1 cellular context compared by ENCODE assay signal in the genomic region with DNA sequence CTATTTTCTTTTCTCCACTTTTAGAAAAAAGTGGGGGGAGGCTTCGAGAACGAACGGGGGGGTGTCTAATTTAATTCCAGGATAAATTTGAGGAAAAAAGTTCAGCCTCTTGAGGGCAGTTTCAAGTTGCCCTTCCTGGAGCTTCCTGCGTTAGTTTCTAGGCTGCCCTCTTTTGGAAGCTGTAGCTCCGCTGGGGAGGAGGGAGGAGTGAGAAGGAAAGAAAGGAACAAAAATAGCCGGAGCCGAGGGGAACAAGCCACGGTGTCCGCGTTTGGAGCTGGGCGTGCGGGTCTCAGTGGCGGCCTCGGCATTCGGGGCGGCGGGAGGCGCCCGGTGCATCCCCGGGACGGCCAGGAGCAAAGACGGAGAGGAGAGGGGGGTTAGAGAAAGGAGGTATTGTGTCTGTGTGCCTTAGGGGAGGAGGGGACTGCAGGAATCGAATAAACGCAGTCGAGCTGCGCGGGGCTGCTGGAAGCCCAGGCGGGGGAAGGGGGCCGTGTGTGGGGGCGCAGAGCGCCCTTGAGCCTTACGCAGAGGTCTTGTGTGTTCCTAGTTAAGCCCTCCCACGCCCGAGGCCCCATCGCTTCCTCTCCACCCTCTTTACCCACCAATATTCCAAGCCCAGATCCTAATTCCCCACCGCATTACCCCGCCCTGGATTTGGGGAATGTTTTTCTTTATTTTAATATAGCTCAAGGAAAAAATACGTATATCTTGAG.
TF ChIP-seq lines count a peak whose summit lies in the region.

No MANE protein-coding gene starts in this region.

TF ChIP-seq in K562, 482 proteins besides CTCF, POLR2A, EP300 and RAD21 (continued from another document and continues in another):
- TF ChIP-seq, protein P1, sequence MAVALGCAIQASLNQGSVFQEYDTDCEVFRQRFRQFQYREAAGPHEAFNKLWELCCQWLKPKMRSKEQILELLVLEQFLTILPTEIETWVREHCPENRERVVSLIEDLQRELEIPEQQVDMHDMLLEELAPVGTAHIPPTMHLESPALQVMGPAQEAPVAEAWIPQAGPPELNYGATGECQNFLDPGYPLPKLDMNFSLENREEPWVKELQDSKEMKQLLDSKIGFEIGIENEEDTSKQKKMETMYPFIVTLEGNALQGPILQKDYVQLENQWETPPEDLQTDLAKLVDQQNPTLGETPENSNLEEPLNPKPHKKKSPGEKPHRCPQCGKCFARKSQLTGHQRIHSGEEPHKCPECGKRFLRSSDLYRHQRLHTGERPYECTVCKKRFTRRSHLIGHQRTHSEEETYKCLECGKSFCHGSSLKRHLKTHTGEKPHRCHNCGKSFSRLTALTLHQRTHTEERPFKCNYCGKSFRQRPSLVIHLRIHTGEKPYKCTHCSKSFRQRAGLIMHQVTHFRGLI (CRISPR knock-in tag; IDR thresholded peaks at IDR 0.05): no peak
- TF ChIP-seq KLF16 (IDR thresholded peaks at IDR 0.05) (0 out of 2 replicates have a peak, but pooled peaks have one; percentile 22), JUN (IDR thresholded peaks at IDR 0.05; ENCODE audit: borderline replicate concordance, low read depth, low read length) (peak; percentile 2; the same call in 1 of the 2 replicates), JUN (CRISPR knock-in tag; IDR thresholded peaks at IDR 0.05; ENCODE audit: borderline replicate concordance) (no peak), FOXM1 (IDR thresholded peaks at IDR 0.05; ENCODE audit: low read depth) (peak; percentile 63; the same call in 1 of the 2 replicates), FOXM1 (CRISPR knock-in tag; IDR thresholded peaks at IDR 0.05; ENCODE audit: low read depth) (no peak), ZNF12 (CRISPR knock-in tag; IDR thresholded peaks at IDR 0.05) (no peak), CREBBP (IDR thresholded peaks at IDR 0.05; ENCODE audit: low read depth, low read length) (no peak), HMG20A (CRISPR knock-in tag; conservative IDR thresholded peaks at IDR 0.05) (no peak), SRF (CRISPR knock-in tag; IDR thresholded peaks at IDR 0.05) (0 out of 4 replicates have a peak, but pooled peaks of 1 of the 2 experiments have one; percentile 33), CBX2 (IDR thresholded peaks at IDR 0.05; ENCODE audit: insufficient read depth, low read length, poor library complexity, severe bottlenecking) (no peak), SREBF1 (IDR thresholded peaks at IDR 0.05; ENCODE audit: borderline replicate concordance, low read depth, low read length) (no peak), ZNF212 (CRISPR knock-in tag; IDR thresholded peaks at IDR 0.05) (no peak), ADNP (tag; IDR thresholded peaks at IDR 0.05) (no peak), CCAR2 (IDR thresholded peaks at IDR 0.05; ENCODE audit: low read depth, low read length) (no peak), ZNF57 (CRISPR knock-in tag; IDR thresholded peaks at IDR 0.05) (no peak), ETS2 (tag; IDR thresholded peaks at IDR 0.05; ENCODE audit: borderline replicate concordance, poor library complexity, severe bottlenecking) (no peak), ZBTB17 (CRISPR knock-in tag; IDR thresholded peaks at IDR 0.05) (no peak), ARID1B (IDR thresholded peaks at IDR 0.05) (peak; percentile 63), DIDO1 (tag; IDR thresholded peaks at IDR 0.05; ENCODE audit: low read depth) (no peak), ILF3 (IDR thresholded peaks at IDR 0.05; ENCODE audit: borderline replicate concordance) (no peak), BRF1 (IDR thresholded peaks at IDR 0.05; ENCODE audit: borderline replicate concordance, extremely low read depth, insufficient read length) (no peak), ZNF121 (CRISPR knock-in tag; conservative IDR thresholded peaks at IDR 0.05) (no peak), SMARCA4 (IDR thresholded peaks at IDR 0.05) (0 out of 2 replicates have a peak, but pooled peaks have one; percentile 50), STAG1 (CRISPR knock-in tag; IDR thresholded peaks at IDR 0.05; ENCODE audit: borderline replicate concordance) (no peak), NCOR1 (IDR thresholded peaks at IDR 0.05) (no peak), BRD9 (IDR thresholded peaks at IDR 0.05; ENCODE audit: low read depth, partially characterized antibody) (peak; percentile 75), ZNF79 (CRISPR knock-in tag; IDR thresholded peaks at IDR 0.05; ENCODE audit: low read depth) (no peak), YY1 (IDR thresholded peaks at IDR 0.05; ENCODE audit: borderline replicate concordance in 1 of 3, control insufficient read depth in 1 of 3, extremely low read depth in 1 of 3, insufficient read depth in 3 of 3, insufficient read length in 1 of 3, insufficient replicate concordance in 2 of 3, low read depth in 1 of 3, low read length in 2 of 3) (peak in 2 of 3 experiments; percentile 19 to 42), RBBP5 (IDR thresholded peaks at IDR 0.05; ENCODE audit: borderline replicate concordance, insufficient read depth, low read length, poor library complexity, severe bottlenecking) (peak; percentile 54), MTA1 (IDR thresholded peaks at IDR 0.05; ENCODE audit: borderline replicate concordance) (no peak), PHB (CRISPR knock-in tag; IDR thresholded peaks at IDR 0.05) (no peak), NCOA2 (IDR thresholded peaks at IDR 0.05; ENCODE audit: partially characterized antibody in 2 of 2) (no peak), CBFA2T2 (conservative IDR thresholded peaks at IDR 0.05) (no peak), JUNB (CRISPR knock-in tag; conservative IDR thresholded peaks at IDR 0.05) (no peak), IFI16 (CRISPR knock-in tag; IDR thresholded peaks at IDR 0.05) (no peak), NRF1 (conservative IDR thresholded peaks at IDR 0.05 in 1 of 2, IDR thresholded peaks at IDR 0.05 in 1 of 2) (peak; percentile 77 to 81), ATF1 (CRISPR knock-in tag; IDR thresholded peaks at IDR 0.05) (no peak), ATF1 (tag; IDR thresholded peaks at IDR 0.05) (0 out of 2 replicates have a peak, but pooled peaks have one; percentile 3), CBX1 (IDR thresholded peaks at IDR 0.05; ENCODE audit: low read depth) (no peak; the same call in 1 of the 2 replicates), ZNF197 (CRISPR knock-in tag; IDR thresholded peaks at IDR 0.05; ENCODE audit: low read depth) (no peak; the same call in 1 of the 2 replicates), ERF (CRISPR knock-in tag; IDR thresholded peaks at IDR 0.05) (peak; percentile 70; the same call in 1 of the 2 replicates), SAFB2 (IDR thresholded peaks at IDR 0.05; ENCODE audit: borderline replicate concordance, low read depth, low read length, severe bottlenecking) (no peak), MCM3 (IDR thresholded peaks at IDR 0.05) (no peak), MYNN (IDR thresholded peaks at IDR 0.05) (0 out of 2 replicates have a peak, but pooled peaks have one; percentile 2), MYNN (CRISPR knock-in tag; IDR thresholded peaks at IDR 0.05) (no peak), ESRRA (IDR thresholded peaks at IDR 0.05; ENCODE audit: borderline replicate concordance, low read depth) (peak; percentile 75), CBX8 (IDR thresholded peaks at IDR 0.05; ENCODE audit: borderline replicate concordance, extremely low read depth, low read depth, low read length, poor library complexity, severe bottlenecking) (no peak), ELF2 (CRISPR knock-in tag; IDR thresholded peaks at IDR 0.05) (no peak)
- TF ChIP-seq, protein P2, sequence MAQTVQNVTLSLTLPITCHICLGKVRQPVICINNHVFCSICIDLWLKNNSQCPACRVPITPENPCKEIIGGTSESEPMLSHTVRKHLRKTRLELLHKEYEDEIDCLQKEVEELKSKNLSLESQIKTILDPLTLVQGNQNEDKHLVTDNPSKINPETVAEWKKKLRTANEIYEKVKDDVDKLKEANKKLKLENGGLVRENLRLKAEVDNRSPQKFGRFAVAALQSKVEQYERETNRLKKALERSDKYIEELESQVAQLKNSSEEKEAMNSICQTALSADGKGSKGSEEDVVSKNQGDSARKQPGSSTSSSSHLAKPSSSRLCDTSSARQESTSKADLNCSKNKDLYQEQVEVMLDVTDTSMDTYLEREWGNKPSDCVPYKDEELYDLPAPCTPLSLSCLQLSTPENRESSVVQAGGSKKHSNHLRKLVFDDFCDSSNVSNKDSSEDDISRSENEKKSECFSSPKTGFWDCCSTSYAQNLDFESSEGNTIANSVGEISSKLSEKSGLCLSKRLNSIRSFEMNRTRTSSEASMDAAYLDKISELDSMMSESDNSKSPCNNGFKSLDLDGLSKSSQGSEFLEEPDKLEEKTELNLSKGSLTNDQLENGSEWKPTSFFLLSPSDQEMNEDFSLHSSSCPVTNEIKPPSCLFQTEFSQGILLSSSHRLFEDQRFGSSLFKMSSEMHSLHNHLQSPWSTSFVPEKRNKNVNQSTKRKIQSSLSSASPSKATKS (CRISPR knock-in tag; IDR thresholded peaks at IDR 0.05): no peak
- TF ChIP-seq, protein P3, sequence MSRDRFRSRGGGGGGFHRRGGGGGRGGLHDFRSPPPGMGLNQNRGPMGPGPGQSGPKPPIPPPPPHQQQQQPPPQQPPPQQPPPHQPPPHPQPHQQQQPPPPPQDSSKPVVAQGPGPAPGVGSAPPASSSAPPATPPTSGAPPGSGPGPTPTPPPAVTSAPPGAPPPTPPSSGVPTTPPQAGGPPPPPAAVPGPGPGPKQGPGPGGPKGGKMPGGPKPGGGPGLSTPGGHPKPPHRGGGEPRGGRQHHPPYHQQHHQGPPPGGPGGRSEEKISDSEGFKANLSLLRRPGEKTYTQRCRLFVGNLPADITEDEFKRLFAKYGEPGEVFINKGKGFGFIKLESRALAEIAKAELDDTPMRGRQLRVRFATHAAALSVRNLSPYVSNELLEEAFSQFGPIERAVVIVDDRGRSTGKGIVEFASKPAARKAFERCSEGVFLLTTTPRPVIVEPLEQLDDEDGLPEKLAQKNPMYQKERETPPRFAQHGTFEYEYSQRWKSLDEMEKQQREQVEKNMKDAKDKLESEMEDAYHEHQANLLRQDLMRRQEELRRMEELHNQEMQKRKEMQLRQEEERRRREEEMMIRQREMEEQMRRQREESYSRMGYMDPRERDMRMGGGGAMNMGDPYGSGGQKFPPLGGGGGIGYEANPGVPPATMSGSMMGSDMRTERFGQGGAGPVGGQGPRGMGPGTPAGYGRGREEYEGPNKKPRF (IDR thresholded peaks at IDR 0.05; ENCODE audit: low read depth, low read length): no peak
- TF ChIP-seq, protein P4, sequence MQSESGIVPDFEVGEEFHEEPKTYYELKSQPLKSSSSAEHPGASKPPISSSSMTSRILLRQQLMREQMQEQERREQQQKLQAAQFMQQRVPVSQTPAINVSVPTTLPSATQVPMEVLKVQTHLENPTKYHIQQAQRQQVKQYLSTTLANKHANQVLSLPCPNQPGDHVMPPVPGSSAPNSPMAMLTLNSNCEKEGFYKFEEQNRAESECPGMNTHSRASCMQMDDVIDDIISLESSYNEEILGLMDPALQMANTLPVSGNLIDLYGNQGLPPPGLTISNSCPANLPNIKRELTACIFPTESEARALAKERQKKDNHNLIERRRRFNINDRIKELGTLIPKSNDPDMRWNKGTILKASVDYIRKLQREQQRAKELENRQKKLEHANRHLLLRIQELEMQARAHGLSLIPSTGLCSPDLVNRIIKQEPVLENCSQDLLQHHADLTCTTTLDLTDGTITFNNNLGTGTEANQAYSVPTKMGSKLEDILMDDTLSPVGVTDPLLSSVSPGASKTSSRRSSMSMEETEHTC (IDR thresholded peaks at IDR 0.05): 0 out of 2 replicates have a peak, but pooled peaks have one; percentile 28
- TF ChIP-seq, protein P5, sequence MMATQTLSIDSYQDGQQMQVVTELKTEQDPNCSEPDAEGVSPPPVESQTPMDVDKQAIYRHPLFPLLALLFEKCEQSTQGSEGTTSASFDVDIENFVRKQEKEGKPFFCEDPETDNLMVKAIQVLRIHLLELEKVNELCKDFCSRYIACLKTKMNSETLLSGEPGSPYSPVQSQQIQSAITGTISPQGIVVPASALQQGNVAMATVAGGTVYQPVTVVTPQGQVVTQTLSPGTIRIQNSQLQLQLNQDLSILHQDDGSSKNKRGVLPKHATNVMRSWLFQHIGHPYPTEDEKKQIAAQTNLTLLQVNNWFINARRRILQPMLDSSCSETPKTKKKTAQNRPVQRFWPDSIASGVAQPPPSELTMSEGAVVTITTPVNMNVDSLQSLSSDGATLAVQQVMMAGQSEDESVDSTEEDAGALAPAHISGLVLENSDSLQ (IDR thresholded peaks at IDR 0.05): peak; percentile 41; the same call in 1 of the 2 replicates
- TF ChIP-seq, protein P6, sequence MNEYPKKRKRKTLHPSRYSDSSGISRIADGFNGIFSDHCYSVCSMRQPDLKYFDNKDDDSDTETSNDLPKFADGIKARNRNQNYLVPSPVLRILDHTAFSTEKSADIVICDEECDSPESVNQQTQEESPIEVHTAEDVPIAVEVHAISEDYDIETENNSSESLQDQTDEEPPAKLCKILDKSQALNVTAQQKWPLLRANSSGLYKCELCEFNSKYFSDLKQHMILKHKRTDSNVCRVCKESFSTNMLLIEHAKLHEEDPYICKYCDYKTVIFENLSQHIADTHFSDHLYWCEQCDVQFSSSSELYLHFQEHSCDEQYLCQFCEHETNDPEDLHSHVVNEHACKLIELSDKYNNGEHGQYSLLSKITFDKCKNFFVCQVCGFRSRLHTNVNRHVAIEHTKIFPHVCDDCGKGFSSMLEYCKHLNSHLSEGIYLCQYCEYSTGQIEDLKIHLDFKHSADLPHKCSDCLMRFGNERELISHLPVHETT (CRISPR knock-in tag; conservative IDR thresholded peaks at IDR 0.05 in 1 of 2, IDR thresholded peaks at IDR 0.05 in 1 of 2): no peak; a peak in 1 of 4 replicates
- TF ChIP-seq, protein P7, sequence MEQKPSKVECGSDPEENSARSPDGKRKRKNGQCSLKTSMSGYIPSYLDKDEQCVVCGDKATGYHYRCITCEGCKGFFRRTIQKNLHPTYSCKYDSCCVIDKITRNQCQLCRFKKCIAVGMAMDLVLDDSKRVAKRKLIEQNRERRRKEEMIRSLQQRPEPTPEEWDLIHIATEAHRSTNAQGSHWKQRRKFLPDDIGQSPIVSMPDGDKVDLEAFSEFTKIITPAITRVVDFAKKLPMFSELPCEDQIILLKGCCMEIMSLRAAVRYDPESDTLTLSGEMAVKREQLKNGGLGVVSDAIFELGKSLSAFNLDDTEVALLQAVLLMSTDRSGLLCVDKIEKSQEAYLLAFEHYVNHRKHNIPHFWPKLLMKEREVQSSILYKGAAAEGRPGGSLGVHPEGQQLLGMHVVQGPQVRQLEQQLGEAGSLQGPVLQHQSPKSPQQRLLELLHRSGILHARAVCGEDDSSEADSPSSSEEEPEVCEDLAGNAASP (IDR thresholded peaks at IDR 0.05): no peak
- TF ChIP-seq, protein P8, sequence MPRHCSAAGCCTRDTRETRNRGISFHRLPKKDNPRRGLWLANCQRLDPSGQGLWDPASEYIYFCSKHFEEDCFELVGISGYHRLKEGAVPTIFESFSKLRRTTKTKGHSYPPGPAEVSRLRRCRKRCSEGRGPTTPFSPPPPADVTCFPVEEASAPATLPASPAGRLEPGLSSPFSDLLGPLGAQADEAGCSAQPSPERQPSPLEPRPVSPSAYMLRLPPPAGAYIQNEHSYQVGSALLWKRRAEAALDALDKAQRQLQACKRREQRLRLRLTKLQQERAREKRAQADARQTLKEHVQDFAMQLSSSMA (CRISPR knock-in tag; IDR thresholded peaks at IDR 0.05): 0 out of 2 replicates have a peak, but pooled peaks have one; percentile 18
- TF ChIP-seq, protein P9, sequence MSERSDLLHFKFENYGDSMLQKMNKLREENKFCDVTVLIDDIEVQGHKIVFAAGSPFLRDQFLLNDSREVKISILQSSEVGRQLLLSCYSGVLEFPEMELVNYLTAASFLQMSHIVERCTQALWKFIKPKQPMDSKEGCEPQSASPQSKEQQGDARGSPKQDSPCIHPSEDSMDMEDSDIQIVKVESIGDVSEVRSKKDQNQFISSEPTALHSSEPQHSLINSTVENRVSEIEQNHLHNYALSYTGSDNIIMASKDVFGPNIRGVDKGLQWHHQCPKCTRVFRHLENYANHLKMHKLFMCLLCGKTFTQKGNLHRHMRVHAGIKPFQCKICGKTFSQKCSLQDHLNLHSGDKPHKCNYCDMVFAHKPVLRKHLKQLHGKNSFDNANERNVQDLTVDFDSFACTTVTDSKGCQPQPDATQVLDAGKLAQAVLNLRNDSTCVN (CRISPR knock-in tag; IDR thresholded peaks at IDR 0.05): peak; percentile 47; the same call in 1 of the 2 replicates
